In the genomic region with DNA sequence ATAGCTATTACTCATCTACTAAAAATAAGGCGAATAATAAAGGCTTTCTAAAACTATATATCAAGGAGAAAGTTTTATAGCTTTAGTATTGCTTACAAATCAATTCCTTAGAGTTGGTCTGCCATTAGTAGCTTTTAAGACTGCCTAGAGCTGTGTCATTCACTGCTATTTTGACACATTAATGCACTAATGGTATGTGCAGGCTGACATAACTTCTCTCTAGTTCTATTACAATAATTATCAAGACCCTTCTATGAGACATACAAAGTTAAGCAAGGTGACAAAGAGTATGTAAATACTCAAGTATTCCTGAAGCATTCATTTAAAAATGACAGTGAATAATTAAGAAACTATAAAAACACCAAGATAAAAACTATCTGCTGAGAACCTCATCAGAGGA, we compare ENCODE assay signal across 23 cellular contexts.
"Had no signal": no experiment of that assay in that cellular context is flagged by ENCODE, and none has a peak within 500 bp of the region (broad histone marks: within the 10 kb centered on the region; RNA-seq: fewer than 3 reads in every experiment).

No MANE protein-coding gene starts in this region.

- H3K4me3 ChIP-seq: colonic mucosa, coronary artery, dorsolateral prefrontal cortex, esophagus muscularis mucosa, esophagus squamous epithelium, gastrocnemius medialis, gastroesophageal sphincter, heart left ventricle, heart right ventricle had no signal

- DNase-seq: colonic mucosa; cortex of kidney; dermis blood vessel endothelial cell; dorsolateral prefrontal cortex; effector CD4-positive, alpha-beta T cell; effector CD8-positive, alpha-beta T cell; effector memory CD4-positive, alpha-beta T cell; effector memory CD8-positive, alpha-beta T cell; endodermal cell; erythroblast; esophagus squamous epithelium; foreskin fibroblast; foreskin keratinocyte; foreskin melanocyte; gastrocnemius medialis; glutamatergic neuron; head of caudate nucleus; heart left ventricle; heart right ventricle had no signal

- H3K36me3 ChIP-seq: colonic mucosa, esophagus muscularis mucosa, esophagus squamous epithelium, gastrocnemius medialis, gastroesophageal sphincter, heart left ventricle, heart right ventricle had no signal

- H3K27me3 ChIP-seq: colonic mucosa, dorsolateral prefrontal cortex, esophagus muscularis mucosa, esophagus squamous epithelium, foreskin keratinocyte, gastrocnemius medialis, gastroesophageal sphincter, heart left ventricle, heart right ventricle had no signal

- H3K9me3 ChIP-seq: colonic mucosa, esophagus muscularis mucosa, esophagus squamous epithelium, gastrocnemius medialis, gastroesophageal sphincter, heart left ventricle had no signal

- H3K27ac ChIP-seq: colonic mucosa, coronary artery, dorsolateral prefrontal cortex, epithelial cell of prostate, esophagus muscularis mucosa, esophagus squamous epithelium, foreskin keratinocyte, gastrocnemius medialis, gastroesophageal sphincter, heart left ventricle, heart right ventricle had no signal
